In genomic region chr6:36130672-36131516, GRCh38 we compare ENCODE assay signal across 8 cellular contexts. TPM values are rescaled to one million over a fixed set of nuclear protein-coding genes. Genes with fewer than 3 reads are reported as not detected.
DNase-seq lines count a peak whose midpoint lies in the region; ATAC-seq and TF ChIP-seq lines count a peak whose summit lies in the region.

No MANE protein-coding gene starts in this region.

- peak; percentile 75 to 77 for DNase-seq in Caco-2
- DNase-seq in astrocyte of the spinal cord (ENCODE audit: low read depth, low spot score): no peak
- peak; percentile 45 to 62 (median 47) for DNase-seq in stimulated activated CD4-positive, alpha-beta T cell treated with anti-CD3 and anti-CD28 coated beads, TNF-alpha, amount 100 ng/mL, for 4 hours (ENCODE audit: low read depth in 3 of 3)
- no peak for DNase-seq in cerebellar cortex (ENCODE audit: low spot score)

- H3K4me1 ChIP-seq in Caco-2: peaks cover 13% of the 10 kb centered on the region

- H3K4me3 Mint-ChIP-seq in Caco-2 (ENCODE audit: unreplicated experiment): peak overlapping the region; percentile 82

- H3K27me3 ChIP-seq in Caco-2 (replicated peaks; ENCODE audit: control insufficient read depth, insufficient read depth, low read length) (no peaks in the 10 kb centered on the region), layer of hippocampus (ENCODE audit: control insufficient read depth, insufficient read depth, low read length) (no peaks in the 10 kb centered on the region)

- ATAC-seq in HG02852 (IDR thresholded peaks at IDR 0.05; ENCODE audit: unreplicated experiment): peak; percentile 37
- peak; percentile 7; the same call in 2 of the 3 replicates for ATAC-seq in SK-N-SH treated with all-trans-retinoic acid at 6 μM for 48 hours
- no peak for ATAC-seq in GM21737 (IDR thresholded peaks at IDR 0.05; ENCODE audit: unreplicated experiment)

- no peaks in the 10 kb centered on the region for H3K27me3 Mint-ChIP-seq in Caco-2 (ENCODE audit: insufficient read depth, unreplicated experiment)

- H3K27ac Mint-ChIP-seq in Caco-2 (ENCODE audit: unreplicated experiment): peak overlapping the region; percentile 82

- H3K27ac ChIP-seq in layer of hippocampus (ENCODE audit: low read depth, low read length): peak overlapping the region; percentile 23

- no peaks in the 10 kb centered on the region for H3K9me3 Mint-ChIP-seq in Caco-2 (ENCODE audit: unreplicated experiment)

- H3K36me3 Mint-ChIP-seq in Caco-2 (ENCODE audit: insufficient read depth, unreplicated experiment): peaks cover 7% of the 10 kb centered on the region

- in situ Hi-C loops in astrocyte of the spinal cord (cut with HindIII; ENCODE audit: low sequenced_read_pairs): no loop called here

- peak overlapping the region; percentile 90 for H3K4me3 ChIP-seq in Caco-2 (ENCODE audit: low read depth, low read length)
- peak overlapping the region; percentile 12 for H3K4me3 ChIP-seq in astrocyte of the spinal cord (ENCODE audit: low read depth, low read length)

- TSS peak; percentile 62 for BruUV-seq in Caco-2 (replicated peaks; lab: Mats Ljungman, UMichigan)

- peaks cover 12% of the 10 kb centered on the region for H3K4me1 Mint-ChIP-seq in Caco-2 (ENCODE audit: low read depth, unreplicated experiment)

- peak; percentile 35 to 36 for TF ChIP-seq CTCF in Caco-2 (IDR thresholded peaks at IDR 0.05; ENCODE audit: insufficient read depth in 1 of 2, low read depth in 1 of 2, low read length in 1 of 2, severe bottlenecking in 1 of 2, unreplicated experiment in 1 of 2)
- no peak for TF ChIP-seq CTCF in astrocyte of the spinal cord (IDR thresholded peaks at IDR 0.05; ENCODE audit: low read depth, low read length)

- CTCF ChIA-PET in Caco-2 (lab: Charles Lee): interaction anchor here (0.5 to 2.3 kb wide), 7 partner anchors 8 to 1423 kb away, joined by 3 to 7 read pairs (median 3); no protein-coding TSS in a partner anchor

- POLR2A ChIA-PET in Caco-2 (lab: Charles Lee): interaction anchor here (0.5 to 0.9 kb wide), 5 partner anchors 35 to 1063 kb away, joined by 3 to 10 read pairs (median 3); no protein-coding TSS in a partner anchor

- H3K36me3 ChIP-seq in Caco-2 (ENCODE audit: control insufficient read depth, insufficient read depth, low read length): peaks cover 4% of the 10 kb centered on the region; the same call in 1 of the 2 replicates

- intact Hi-C loops in Caco-2 (cut with micrococcal nuclease; ENCODE audit: unreplicated experiment): loop anchor here (1.0 kb wide), 1 partner anchor 65 kb away; the partner anchor contains the start of gene BRPF3

- H3K9me3 ChIP-seq in Caco-2: no peaks in the 10 kb centered on the region

TF ChIP-seq in SK-N-SH treated with all-trans-retinoic acid at 6 μM for 48 hours, 23 proteins besides CTCF, POLR2A, EP300 and RAD21:
- TF ChIP-seq GLIS3 (CRISPR knock-in tag; IDR thresholded peaks at IDR 0.05) (no peak), CSDC2 (CRISPR knock-in tag; IDR thresholded peaks at IDR 0.05) (no peak), TSHZ2 (CRISPR knock-in tag; IDR thresholded peaks at IDR 0.05) (no peak), TCF4 (CRISPR knock-in tag; IDR thresholded peaks at IDR 0.05; ENCODE audit: borderline replicate concordance) (no peak), ZFP3 (CRISPR knock-in tag; IDR thresholded peaks at IDR 0.05) (no peak), ZFP30 (CRISPR knock-in tag; IDR thresholded peaks at IDR 0.05) (no peak), CSRNP3 (CRISPR knock-in tag; IDR thresholded peaks at IDR 0.05) (no peak), PATZ1 (CRISPR knock-in tag; IDR thresholded peaks at IDR 0.05; ENCODE audit: borderline replicate concordance) (no peak), ZNF70 (CRISPR knock-in tag; IDR thresholded peaks at IDR 0.05) (no peak), RARB (CRISPR knock-in tag; IDR thresholded peaks at IDR 0.05) (no peak), ARNTL (CRISPR knock-in tag; IDR thresholded peaks at IDR 0.05; ENCODE audit: borderline replicate concordance, low read depth) (no peak), ZC3H10 (CRISPR knock-in tag; IDR thresholded peaks at IDR 0.05) (no peak)

RNA-seq across cellular contexts. Expression of gene MAPK13, which starts 0.6 kb away (rescaled TPM):
- total RNA-seq in Caco-2 (2022): 45.7 and 47.3 TPM in 2 replicates

Comparison
In these comparisons a context has a peak if more than half of its experiments do, and no peak if none do; other contexts are left out.
1. DNase-seq: peak in Caco-2 (2 of 2) and stimulated activated CD4-positive, alpha-beta T cell treated with anti-CD3 and anti-CD28 coated beads, TNF-alpha, amount 100 ng/mL, for 4 hours (3 of 3); none in astrocyte of the spinal cord (single experiment) and cerebellar cortex (single experiment).